Comparison of ENCODE assay signal across 14 cellular contexts in genomic region chr6:100663219-100663863, GRCh38.
DNase-seq lines count a peak whose midpoint lies in the region; ATAC-seq, FAIRE-seq and TF ChIP-seq lines count a peak whose summit lies in the region.
"Had no signal": no experiment of that assay in that cellular context is flagged by ENCODE, and none has a peak within 500 bp of the region (broad histone marks: within the 10 kb centered on the region; RNA-seq: fewer than 3 reads in every experiment).

No MANE protein-coding gene starts in this region.

- peak; percentile 5 for FAIRE-seq in GM12892 (lab: Jason Lieb, UNC)

- no peak overlapping the region for H2AFZ ChIP-seq in fibroblast of lung (ENCODE audit: low read length)
- no peak overlapping the region for H2AFZ ChIP-seq in neural progenitor cell (replicated peaks)

- no peaks in the 10 kb centered on the region for H3K36me3 Mint-ChIP-seq in neural progenitor cell
- peaks cover 3% of the 10 kb centered on the region for H3K36me3 Mint-ChIP-seq in activated CD4-positive, alpha-beta T cell treated with anti-CD3 and anti-CD28 coated beads, Interleukin-2, amount 10 ng/mL, durations not matched to agents 24 days and 14 days (ENCODE audit: low read depth)
- H3K36me3 Mint-ChIP-seq in naive thymus-derived CD4-positive, alpha-beta T cell, result peaks cover 0 to 21% (median 5%) of the 10 kb centered on the region in 5 donors

- H3K4me1 ChIP-seq in RWPE2 (ENCODE audit: insufficient read depth, poor library complexity, severe bottlenecking), result peaks cover 9% of the 10 kb centered on the region
- H3K4me1 ChIP-seq in fibroblast of lung (ENCODE audit: control insufficient read depth, extremely low read depth, insufficient read depth, low read length), result peaks cover 5% of the 10 kb centered on the region
- H3K4me1 ChIP-seq in neural progenitor cell, result no peaks in the 10 kb centered on the region
- no peaks in the 10 kb centered on the region for H3K4me1 ChIP-seq in naive thymus-derived CD4-positive, alpha-beta T cell (ENCODE audit: control insufficient read depth in 2 of 2, insufficient read depth in 2 of 2, low read length in 2 of 2)

- no peaks in the 10 kb centered on the region for H3K27me3 Mint-ChIP-seq in neural progenitor cell (ENCODE audit: insufficient read depth, low read depth)
- H3K27me3 Mint-ChIP-seq in activated CD4-positive, alpha-beta T cell treated with anti-CD3 and anti-CD28 coated beads, Interleukin-2, amount 10 ng/mL, durations not matched to agents 24 days and 14 days, result no peaks in the 10 kb centered on the region
- H3K27me3 Mint-ChIP-seq in naive thymus-derived CD4-positive, alpha-beta T cell, result no peaks in the 10 kb centered on the region

- H3K4me1 Mint-ChIP-seq in neural progenitor cell, result no peaks in the 10 kb centered on the region
- peaks cover 6% of the 10 kb centered on the region for H3K4me1 Mint-ChIP-seq in activated CD4-positive, alpha-beta T cell treated with anti-CD3 and anti-CD28 coated beads, Interleukin-2, amount 10 ng/mL, durations not matched to agents 24 days and 14 days
- peaks cover 0 to 12% (median 5%) of the 10 kb centered on the region in 7 donors for H3K4me1 Mint-ChIP-seq in naive thymus-derived CD4-positive, alpha-beta T cell

- H3K9me3 Mint-ChIP-seq in neural progenitor cell, result no peaks in the 10 kb centered on the region
- H3K9me3 Mint-ChIP-seq in activated CD4-positive, alpha-beta T cell treated with anti-CD3 and anti-CD28 coated beads, Interleukin-2, amount 10 ng/mL, durations not matched to agents 24 days and 14 days, result no peaks in the 10 kb centered on the region
- no peaks in the 10 kb centered on the region for H3K9me3 Mint-ChIP-seq in naive thymus-derived CD4-positive, alpha-beta T cell

- intact Hi-C loops in activated CD4-positive, alpha-beta T cell treated with anti-CD3 and anti-CD28 coated beads, Interleukin-2, amount 10 ng/mL, durations not matched to agents 24 days and 14 days (cut with micrococcal nuclease), result loop anchor here (5.0 kb wide), 1 partner anchor 186 kb away; no protein-coding TSS in a partner anchor
- intact Hi-C loops in naive thymus-derived CD4-positive, alpha-beta T cell (cut with micrococcal nuclease), result loop anchor here (5.0 kb wide), 2 partner anchors 796 to 1196 kb away; no protein-coding TSS in a partner anchor

- DNase-seq in GM12892 (ENCODE audit: insufficient read length), result no peak
- DNase-seq in RWPE2 (ENCODE audit: low spot score), result no peak
- peak; percentile 77 to 91 for DNase-seq in fibroblast of lung (ENCODE audit: low read depth in 2 of 2)
- peak; percentile 68 for DNase-seq in skeletal muscle cell (ENCODE audit: low read depth)
- DNase-seq in neural progenitor cell (ENCODE audit: low spot score), result no peak
- DNase-seq in NCI-H1436 (lab: John Stamatoyannopoulos, UW), result no peak
- no peak for DNase-seq in activated CD4-positive, alpha-beta T cell treated with anti-CD3 and anti-CD28 coated beads, Interleukin-2, amount 10 ng/mL, durations not matched to agents 24 days and 14 days
- DNase-seq in naive thymus-derived CD4-positive, alpha-beta T cell, result no peak
- DNase-seq: activated T-cell treated with anti-CD3 and anti-CD28 coated beads, Interleukin-2, amount 50 U/mL, for 1 hour; body of pancreas; DMS153; NCI-H1105; NCI-H524 treated with DMSO at 0.1 percent for 48 hours had no signal

- ATAC-seq in RWPE2 (ENCODE audit: low read depth), result peak; percentile 96
- no peak for ATAC-seq in naive thymus-derived CD4-positive, alpha-beta T cell
- ATAC-seq: body of pancreas had no signal

- peak overlapping the region; percentile 46 for H3K4me2 ChIP-seq in fibroblast of lung (ENCODE audit: extremely low read depth, insufficient read depth, low read length)
- H3K4me2 ChIP-seq in neural progenitor cell, result no peak overlapping the region

- TF ChIP-seq POLR2A in GM12892 (IDR thresholded peaks at IDR 0.05; ENCODE audit: low read depth, low read length), result no peak

- CTCF ChIA-PET in naive thymus-derived CD4-positive, alpha-beta T cell (lab: Charles Lee), result interaction anchor here (0.8 to 1.6 kb wide), 5 partner anchors 11 to 661 kb away, joined by 3 to 8 read pairs (median 3); no protein-coding TSS in a partner anchor

- TF ChIP-seq CTCF in RWPE2 (IDR thresholded peaks at IDR 0.05; ENCODE audit: poor library complexity, severe bottlenecking), result no peak
- TF ChIP-seq CTCF in fibroblast of lung (conservative IDR thresholded peaks at IDR 0.05 in 1 of 2, IDR thresholded peaks at IDR 0.05 in 1 of 2; ENCODE audit: low read depth in 1 of 2, low read length in 2 of 2), result no peak
- no peak for TF ChIP-seq CTCF in neural progenitor cell (IDR thresholded peaks at IDR 0.05)

- H3K27me3 ChIP-seq in RWPE2 (ENCODE audit: insufficient read depth, poor library complexity, severe bottlenecking), result no peaks in the 10 kb centered on the region
- H3K27me3 ChIP-seq in fibroblast of lung (ENCODE audit: control insufficient read depth, insufficient read depth, low read length), result no peaks in the 10 kb centered on the region
- H3K27me3 ChIP-seq in neural progenitor cell, result no peaks in the 10 kb centered on the region
- H3K27me3 ChIP-seq in naive thymus-derived CD4-positive, alpha-beta T cell (ENCODE audit: control insufficient read depth in 2 of 2, insufficient read depth in 2 of 2, low read length in 2 of 2), result no peaks in the 10 kb centered on the region
- H3K27me3 ChIP-seq: body of pancreas, SJCRH30 had no signal

- H3K36me3 ChIP-seq in RWPE2 (ENCODE audit: low read depth), result peaks cover 17% of the 10 kb centered on the region
- no peaks in the 10 kb centered on the region for H3K36me3 ChIP-seq in fibroblast of lung (ENCODE audit: control insufficient read depth, insufficient read depth, low read length)
- H3K36me3 ChIP-seq in neural progenitor cell, result no peaks in the 10 kb centered on the region
- no peaks in the 10 kb centered on the region for H3K36me3 ChIP-seq in naive thymus-derived CD4-positive, alpha-beta T cell (ENCODE audit: control insufficient read depth in 2 of 3, insufficient read depth in 3 of 3, low read length in 3 of 3)
- H3K36me3 ChIP-seq: SJCRH30 had no signal

- H3K4me3 Mint-ChIP-seq in neural progenitor cell, result no peak overlapping the region
- no peak overlapping the region for H3K4me3 Mint-ChIP-seq in activated CD4-positive, alpha-beta T cell treated with anti-CD3 and anti-CD28 coated beads, Interleukin-2, amount 10 ng/mL, durations not matched to agents 24 days and 14 days
- no peak overlapping the region for H3K4me3 Mint-ChIP-seq in naive thymus-derived CD4-positive, alpha-beta T cell

- no peaks in the 10 kb centered on the region for H3F3A ChIP-seq in neural progenitor cell (ENCODE audit: low read depth)

- no peak overlapping the region for H3K27ac Mint-ChIP-seq in neural progenitor cell
- no peak overlapping the region for H3K27ac Mint-ChIP-seq in activated CD4-positive, alpha-beta T cell treated with anti-CD3 and anti-CD28 coated beads, Interleukin-2, amount 10 ng/mL, durations not matched to agents 24 days and 14 days
- H3K27ac Mint-ChIP-seq in naive thymus-derived CD4-positive, alpha-beta T cell, result no peak overlapping the region

- H4K20me1 ChIP-seq in fibroblast of lung (ENCODE audit: control insufficient read depth, extremely low read depth, insufficient read depth, low read length) (no peaks in the 10 kb centered on the region), neural progenitor cell (ENCODE audit: low read depth) (no peaks in the 10 kb centered on the region)

- H3K9me3 ChIP-seq in RWPE2 (ENCODE audit: severe bottlenecking) (no peaks in the 10 kb centered on the region), fibroblast of lung (ENCODE audit: control insufficient read depth, insufficient read depth, low read depth, low read length) (no peaks in the 10 kb centered on the region), neural progenitor cell (ENCODE audit: low read depth) (no peaks in the 10 kb centered on the region)
- H3K9me3 ChIP-seq in naive thymus-derived CD4-positive, alpha-beta T cell (ENCODE audit: control insufficient read depth in 2 of 3, low read length in 3 of 3), result no peaks in the 10 kb centered on the region
- H3K9me3 ChIP-seq: body of pancreas, SJCRH30 had no signal

- H3K27ac ChIP-seq in RWPE2 (ENCODE audit: poor library complexity, severe bottlenecking) (peak overlapping the region; percentile 8), fibroblast of lung (ENCODE audit: insufficient read depth, low read length) (peak overlapping the region; percentile 13), neural progenitor cell (no peak overlapping the region)
- no peak overlapping the region for H3K27ac ChIP-seq in naive thymus-derived CD4-positive, alpha-beta T cell (ENCODE audit: low read depth, low read length)
- H3K27ac ChIP-seq: body of pancreas, SJCRH30 had no signal

- H3K79me2 ChIP-seq in fibroblast of lung (ENCODE audit: control insufficient read depth, insufficient read depth, low read length) (no peaks in the 10 kb centered on the region), neural progenitor cell (ENCODE audit: low read depth) (no peaks in the 10 kb centered on the region)

- no peak overlapping the region for H3K9ac ChIP-seq in fibroblast of lung (ENCODE audit: insufficient read depth, low read length)
- H3K9ac ChIP-seq in neural progenitor cell, result no peak overlapping the region

- POLR2A ChIA-PET in naive thymus-derived CD4-positive, alpha-beta T cell (lab: Charles Lee), result no interaction called here

- H3K4me3 ChIP-seq in RWPE2 (ENCODE audit: severe bottlenecking) (no peak overlapping the region), fibroblast of lung (replicated peaks in 1 of 4; ENCODE audit: control extremely low read depth in 1 of 4, insufficient read depth in 1 of 4, low read depth in 3 of 4, low read length in 4 of 4) (no peak overlapping the region), skeletal muscle cell (ENCODE audit: low read depth, low read length) (no peak overlapping the region), neural progenitor cell (no peak overlapping the region)
- no peak overlapping the region for H3K4me3 ChIP-seq in naive thymus-derived CD4-positive, alpha-beta T cell (ENCODE audit: low read length)
- H3K4me3 ChIP-seq: body of pancreas, SJCRH30 had no signal

Comparison
In these comparisons a context has a peak if more than half of its experiments do, and no peak if none do; other contexts are left out.
1. DNase-seq: peak in fibroblast of lung (2 of 2) and skeletal muscle cell (single experiment); none in GM12892 (single experiment), RWPE2 (single experiment), neural progenitor cell (single experiment), NCI-H1436 (single experiment), activated CD4-positive, alpha-beta T cell treated with anti-CD3 and anti-CD28 coated beads, Interleukin-2, amount 10 ng/mL, durations not matched to agents 24 days and 14 days (single experiment) and naive thymus-derived CD4-positive, alpha-beta T cell (0 of 9).
2. H3K27ac ChIP-seq: peak in RWPE2 (single experiment) and fibroblast of lung (single experiment); none in neural progenitor cell (single experiment) and naive thymus-derived CD4-positive, alpha-beta T cell (single experiment).